In the genomic region with DNA sequence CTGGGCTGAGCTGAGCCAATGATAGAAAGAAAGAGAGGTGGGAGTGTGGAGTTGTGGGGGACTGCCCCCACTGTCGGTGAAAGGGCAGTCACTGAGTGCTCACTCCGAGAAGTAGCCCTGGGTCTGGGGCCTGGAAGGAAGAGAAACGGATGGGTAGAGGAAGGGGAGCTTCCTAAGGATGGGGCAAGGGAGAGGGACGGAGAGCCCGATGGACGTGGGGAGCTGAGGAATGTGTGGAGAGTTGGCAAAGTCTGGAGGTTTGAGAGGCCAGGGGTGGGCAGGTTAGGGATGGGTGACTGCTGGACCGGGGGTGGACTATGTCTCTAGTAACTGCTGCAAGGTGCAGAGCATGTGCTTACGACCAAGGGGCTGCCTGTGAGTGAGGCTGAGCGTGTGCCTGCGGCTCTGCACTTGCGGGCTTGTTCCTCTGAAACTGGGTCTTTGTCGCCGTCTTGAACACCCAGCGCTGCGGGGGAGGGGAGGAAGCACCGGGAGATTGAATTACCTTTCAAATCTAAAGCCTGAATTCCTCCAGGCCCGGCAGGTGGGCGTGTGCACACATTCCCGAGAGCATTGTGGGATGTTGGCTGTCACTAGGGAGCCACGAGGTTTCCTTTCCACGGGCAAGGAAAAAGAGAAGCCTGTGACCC, we compare ENCODE assay signal across 10 cellular contexts.
DNase-seq lines count a peak whose midpoint lies in the region; ATAC-seq and TF ChIP-seq lines count a peak whose summit lies in the region.
"Had no signal": no experiment of that assay in that cellular context is flagged by ENCODE, and none has a peak within 500 bp of the region (broad histone marks: within the 10 kb centered on the region; RNA-seq: fewer than 3 reads in every experiment).

No MANE protein-coding gene starts in this region.

- no peaks in the 10 kb centered on the region for H3K9me3 ChIP-seq in BLaER1
- no peaks in the 10 kb centered on the region for H3K9me3 ChIP-seq in HEK293 (ENCODE audit: control insufficient read depth, insufficient read depth, low read depth, low read length)
- no peaks in the 10 kb centered on the region for H3K9me3 ChIP-seq in trophoblast cell (ENCODE audit: insufficient read depth, low read depth, low read length)

- H3K27ac ChIP-seq in BLaER1 (no peak overlapping the region), HEK293 (ENCODE audit: extremely low read depth, low read depth, low read length) (no peak overlapping the region), angular gyrus (ENCODE audit: low read depth, low read length) (peak overlapping the region; percentile 68), trophoblast cell (ENCODE audit: low read depth, low read length) (no peak overlapping the region)

- no peak overlapping the region for H3K23ac ChIP-seq in trophoblast cell (ENCODE audit: low read length)

- H3K18ac ChIP-seq in trophoblast cell (ENCODE audit: low read length), result no peak overlapping the region

- H2AK5ac ChIP-seq in trophoblast cell (ENCODE audit: low read length), result no peak overlapping the region

- ATAC-seq in GM18511 (IDR thresholded peaks at IDR 0.05; ENCODE audit: unreplicated experiment), result no peak
- no peak for ATAC-seq in GM21723 (IDR thresholded peaks at IDR 0.05; ENCODE audit: unreplicated experiment)

- H3K4me1 ChIP-seq in BLaER1 (peaks cover 47% of the 10 kb centered on the region), HEK293 (ENCODE audit: control insufficient read depth, insufficient read depth, low read length) (peaks cover 5% of the 10 kb centered on the region; the same call in 1 of the 2 replicates), trophoblast cell (ENCODE audit: control insufficient read depth in 1 of 2, insufficient read depth in 2 of 2, low read length in 2 of 2) (peaks cover 0 to 2% of the 10 kb centered on the region in 2 experiments)

- no peak overlapping the region for H4K91ac ChIP-seq in trophoblast cell (ENCODE audit: low read depth, low read length)

- no peak overlapping the region for H3K4me3 ChIP-seq in BLaER1
- no peak overlapping the region for H3K4me3 ChIP-seq in HEK293 (ENCODE audit: low read depth, low read length)
- no peak overlapping the region for H3K4me3 ChIP-seq in trophoblast cell (ENCODE audit: low read depth, low read length)

- H3K36me3 ChIP-seq in BLaER1 (no peaks in the 10 kb centered on the region), HEK293 (ENCODE audit: control insufficient read depth in 2 of 2, insufficient read depth in 1 of 2, low read length in 2 of 2) (no peaks in the 10 kb centered on the region), trophoblast cell (ENCODE audit: control insufficient read depth in 1 of 2, insufficient read depth in 2 of 2, low read length in 2 of 2) (no peaks in the 10 kb centered on the region)

- no peak overlapping the region for H3K4ac ChIP-seq in trophoblast cell (ENCODE audit: low read depth, low read length)

- peak overlapping the region; percentile 72 for H3K4me2 ChIP-seq in BLaER1
- no peak overlapping the region for H3K4me2 ChIP-seq in trophoblast cell (ENCODE audit: low read length)

- no peak overlapping the region for H3K14ac ChIP-seq in trophoblast cell (ENCODE audit: low read length)

- H2BK12ac ChIP-seq in trophoblast cell (ENCODE audit: low read length), result no peak overlapping the region

- peaks cover 26% of the 10 kb centered on the region; the same call in 1 of the 2 replicates for H4K20me1 ChIP-seq in BLaER1

- CTCF ChIA-PET in HEK293 (lab: Yijun Ruan, JAX), result interaction anchor here (0.7 to 2.0 kb wide), 5 partner anchors 49 to 120 kb away, joined by 3 to 14 read pairs (median 4); partner anchors contain the start of gene PCDH1

- TF ChIP-seq CTCF in HEK293 (tag by site-specific recombination; IDR thresholded peaks at IDR 0.05), result no peak

- no peak overlapping the region for H4K8ac ChIP-seq in trophoblast cell (ENCODE audit: low read depth, low read length)

- no peak overlapping the region for H2BK5ac ChIP-seq in trophoblast cell (ENCODE audit: low read depth, low read length, poor library complexity)

- no peak overlapping the region for H4K12ac ChIP-seq in trophoblast cell (ENCODE audit: low read depth, low read length)

- no peak overlapping the region for H2BK120ac ChIP-seq in trophoblast cell (ENCODE audit: insufficient read depth, low read length, poor library complexity)

- H3K79me2 ChIP-seq in trophoblast cell (ENCODE audit: control insufficient read depth, insufficient read depth, low read length, poor library complexity), result no peaks in the 10 kb centered on the region

- H3K9ac ChIP-seq in BLaER1 (no peak overlapping the region), trophoblast cell (ENCODE audit: low read length) (no peak overlapping the region)

- POLR2A ChIA-PET in HEK293 (lab: Yijun Ruan, JAX), result interaction anchor here (0.8 kb wide), 1 partner anchor 91 kb away, joined by 3 read pairs; no protein-coding TSS in a partner anchor

- DNase-seq in middle frontal gyrus (ENCODE audit: extremely low spot score, low spot score) (peak; percentile 47), SHP77 treated with DMSO at 0.1 percent for 48 hours (lab: John Stamatoyannopoulos, UW) (no peak), trophoblast cell (no peak)
- DNase-seq: activated CD4-positive, alpha-beta T cell treated with anti-CD3 and anti-CD28 coated beads, Interleukin-2, amount 50 U/mL, for 1 hour; immature natural killer cell had no signal

- no CpG with 5 or more reads among the region's 21 CpGs for WGBS in trophoblast cell (ENCODE audit: extremely low coverage, insufficient coverage, insufficient read length)

- peaks cover 10% of the 10 kb centered on the region for H3K27me3 ChIP-seq in BLaER1
- peaks cover 4% of the 10 kb centered on the region for H3K27me3 ChIP-seq in trophoblast cell (ENCODE audit: insufficient read depth, low read length)

- H2AFZ ChIP-seq in trophoblast cell (ENCODE audit: insufficient read depth, low read length, poor library complexity), result no peak overlapping the region

- no peaks in the 10 kb centered on the region for H3K79me1 ChIP-seq in trophoblast cell (ENCODE audit: low read length)

TF ChIP-seq in HEK293, 187 proteins besides CTCF, POLR2A, EP300 and RAD21 (continues in another document):
- TF ChIP-seq KLF17 (tag by site-specific recombination; IDR thresholded peaks at IDR 0.05), result no peak
- TF ChIP-seq, protein P1, sequence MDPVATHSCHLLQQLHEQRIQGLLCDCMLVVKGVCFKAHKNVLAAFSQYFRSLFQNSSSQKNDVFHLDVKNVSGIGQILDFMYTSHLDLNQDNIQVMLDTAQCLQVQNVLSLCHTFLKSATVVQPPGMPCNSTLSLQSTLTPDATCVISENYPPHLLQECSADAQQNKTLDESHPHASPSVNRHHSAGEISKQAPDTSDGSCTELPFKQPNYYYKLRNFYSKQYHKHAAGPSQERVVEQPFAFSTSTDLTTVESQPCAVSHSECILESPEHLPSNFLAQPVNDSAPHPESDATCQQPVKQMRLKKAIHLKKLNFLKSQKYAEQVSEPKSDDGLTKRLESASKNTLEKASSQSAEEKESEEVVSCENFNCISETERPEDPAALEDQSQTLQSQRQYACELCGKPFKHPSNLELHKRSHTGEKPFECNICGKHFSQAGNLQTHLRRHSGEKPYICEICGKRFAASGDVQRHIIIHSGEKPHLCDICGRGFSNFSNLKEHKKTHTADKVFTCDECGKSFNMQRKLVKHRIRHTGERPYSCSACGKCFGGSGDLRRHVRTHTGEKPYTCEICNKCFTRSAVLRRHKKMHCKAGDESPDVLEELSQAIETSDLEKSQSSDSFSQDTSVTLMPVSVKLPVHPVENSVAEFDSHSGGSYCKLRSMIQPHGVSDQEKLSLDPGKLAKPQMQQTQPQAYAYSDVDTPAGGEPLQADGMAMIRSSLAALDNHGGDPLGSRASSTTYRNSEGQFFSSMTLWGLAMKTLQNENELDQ (tag by site-specific recombination; IDR thresholded peaks at IDR 0.05; ENCODE audit: low read depth), result no peak
- TF ChIP-seq ZNF140 (tag by site-specific recombination; IDR thresholded peaks at IDR 0.05), result no peak
- TF ChIP-seq ZNF600 (tag by site-specific recombination; IDR thresholded peaks at IDR 0.05), result peak; percentile 78
- TF ChIP-seq ZNF341 (tag by site-specific recombination; IDR thresholded peaks at IDR 0.05; ENCODE audit: low read depth), result no peak
- TF ChIP-seq ZBTB48 (tag by site-specific recombination; IDR thresholded peaks at IDR 0.05), result peak; percentile 44
- peak; percentile 57; the same call in 1 of the 2 replicates for TF ChIP-seq ZNF76 (tag by site-specific recombination; IDR thresholded peaks at IDR 0.05; ENCODE audit: borderline replicate concordance, low read depth)
- no peak for TF ChIP-seq KLF10 (tag by site-specific recombination; IDR thresholded peaks at IDR 0.05)
- no peak for TF ChIP-seq ZNF175 (tag by site-specific recombination; IDR thresholded peaks at IDR 0.05)
- TF ChIP-seq PRDM1 (tag by site-specific recombination; IDR thresholded peaks at IDR 0.05), result no peak
- no peak for TF ChIP-seq ZNF621 (tag by site-specific recombination; IDR thresholded peaks at IDR 0.05)
- no peak for TF ChIP-seq ZNF558 (tag by site-specific recombination; IDR thresholded peaks at IDR 0.05)
- TF ChIP-seq ZBTB17 (tag by site-specific recombination; IDR thresholded peaks at IDR 0.05), result 0 out of 2 replicates have a peak, but pooled peaks have one; percentile 22
- peak; percentile 31; the same call in 1 of the 2 replicates for TF ChIP-seq PATZ1 (tag by site-specific recombination; IDR thresholded peaks at IDR 0.05)
